ENCODE assay signal across 12 cellular contexts in the genomic region with DNA sequence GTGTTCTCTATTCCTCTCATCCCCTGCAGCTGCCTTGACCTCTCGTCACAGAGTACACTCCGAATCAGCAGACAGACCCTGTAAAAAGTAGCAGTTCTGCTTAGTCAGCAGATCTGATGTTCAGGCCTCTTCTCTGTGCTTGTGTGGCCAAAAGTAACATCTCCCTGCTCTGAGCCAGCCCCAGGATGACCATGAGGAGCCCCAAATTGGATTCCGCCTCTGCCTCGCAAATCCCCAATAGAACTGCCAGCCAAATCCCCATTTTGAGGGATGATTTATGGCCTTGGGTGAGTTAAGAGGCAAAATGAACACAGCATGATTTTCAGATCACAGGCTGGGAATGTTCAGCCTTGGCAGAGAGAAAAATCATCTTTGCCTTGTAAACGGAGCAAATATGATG.
DNase-seq lines count a peak whose midpoint lies in the region; FAIRE-seq and TF ChIP-seq lines count a peak whose summit lies in the region.
"Had no signal": no experiment of that assay in that cellular context is flagged by ENCODE, and none has a peak within 500 bp of the region (broad histone marks: within the 10 kb centered on the region; RNA-seq: fewer than 3 reads in every experiment).

No MANE protein-coding gene starts in this region.

- H3K9me3 ChIP-seq in kidney (ENCODE audit: control insufficient read depth in 1 of 2, low read length in 2 of 2) (no peaks in the 10 kb centered on the region), BE2C (no peaks in the 10 kb centered on the region)

- peak overlapping the region in 2 of 5 experiments; percentile 18 to 22 for H3K4me3 Mint-ChIP-seq in brain

- peaks cover 4% of the 10 kb centered on the region for H3K27me3 Mint-ChIP-seq in brain

- in situ Hi-C loops in brain microvascular endothelial cell (cut with HindIII; ENCODE audit: low pct_ligation_motif_present, low sequenced_read_pairs): no loop called here

- H3K9ac ChIP-seq in kidney (ENCODE audit: low read length in 2 of 2): no peak overlapping the region

- no peaks in the 10 kb centered on the region for H3K36me3 Mint-ChIP-seq in brain

- DNase-seq in GM04503 (ENCODE audit: low read depth): peak; percentile 90
- no peak for DNase-seq in kidney
- DNase-seq in skeletal muscle cell (ENCODE audit: low read depth): peak; percentile 77
- no peak for DNase-seq in BE2C
- DNase-seq in brain microvascular endothelial cell: no peak
- DNase-seq in NCI-H1436 (lab: John Stamatoyannopoulos, UW): no peak
- no peak for DNase-seq in foreskin melanocyte
- DNase-seq: DMS 273 treated with DMSO at 0.1 percent for 48 hours; Karpas-422; retina; stimulated activated naive CD8-positive, alpha-beta T cell treated with anti-CD3 and anti-CD28 coated beads, Interleukin-15, Interleukin-2, amounts not matched to agents 100 U/mL and 50 U/mL, for 24 hours had no signal

- H3K4me3 ChIP-seq in kidney (ENCODE audit: low read length in 2 of 2) (no peak overlapping the region), skeletal muscle cell (ENCODE audit: low read depth, low read length) (no peak overlapping the region), BE2C (ENCODE audit: low read depth, low read length) (no peak overlapping the region), brain microvascular endothelial cell (ENCODE audit: low read depth, low read length) (no peak overlapping the region)

- H3K27me3 ChIP-seq in BE2C: no peaks in the 10 kb centered on the region
- no peaks in the 10 kb centered on the region for H3K27me3 ChIP-seq in brain microvascular endothelial cell (replicated peaks)

- peak overlapping the region; percentile 72 to 86 for H3K27ac ChIP-seq in kidney (ENCODE audit: low read depth in 2 of 2, low read length in 2 of 2)
- H3K27ac ChIP-seq in brain microvascular endothelial cell: no peak overlapping the region

- no peak for TF ChIP-seq CTCF in brain (conservative IDR thresholded peaks at IDR 0.05)
- no peak for TF ChIP-seq CTCF in kidney (IDR thresholded peaks at IDR 0.05; ENCODE audit: borderline replicate concordance, extremely low read depth, insufficient read depth)
- no peak for TF ChIP-seq CTCF in BE2C (IDR thresholded peaks at IDR 0.05; ENCODE audit: low read depth, low read length)
- TF ChIP-seq CTCF in brain microvascular endothelial cell (IDR thresholded peaks at IDR 0.05; ENCODE audit: low read depth, low read length, missing control alignments): no peak

- FAIRE-seq in kidney (lab: Jason Lieb, UNC): no peak

- intact Hi-C loops in kidney (cut with DNase I): no loop called here

- H3K36me3 ChIP-seq in kidney (ENCODE audit: control insufficient read depth in 1 of 2, insufficient read depth in 2 of 2, low read length in 2 of 2) (no peaks in the 10 kb centered on the region), BE2C (no peaks in the 10 kb centered on the region), brain microvascular endothelial cell (replicated peaks) (no peaks in the 10 kb centered on the region)

- H3K4me1 ChIP-seq in kidney (ENCODE audit: control insufficient read depth in 1 of 2, insufficient read depth in 1 of 2, low read depth in 1 of 2, low read length in 2 of 2) (peaks cover 9 to 22% of the 10 kb centered on the region in 2 donors), BE2C (no peaks in the 10 kb centered on the region)

- H3K9me3 Mint-ChIP-seq in brain: no peaks in the 10 kb centered on the region

- H3K4me1 Mint-ChIP-seq in brain: peaks cover 61% of the 10 kb centered on the region

- H3K27ac Mint-ChIP-seq in brain: peak overlapping the region; percentile 86 to 96 (median 91)

Comparison
In these comparisons a context has a peak if more than half of its experiments do, and no peak if none do; other contexts are left out.
1. DNase-seq: peak in GM04503 (single experiment) and skeletal muscle cell (single experiment); none in kidney (single experiment), BE2C (single experiment), brain microvascular endothelial cell (single experiment), NCI-H1436 (single experiment) and foreskin melanocyte (single experiment).